ENCODE assay signal across 8 cellular contexts in genomic region chr11:66082936-66083698, GRCh38. TPM values are rescaled to one million over a fixed set of nuclear protein-coding genes. Genes with fewer than 3 reads are reported as not detected.
DNase-seq lines count a peak whose midpoint lies in the region; ATAC-seq and TF ChIP-seq lines count a peak whose summit lies in the region.

No MANE protein-coding gene starts in this region.

- no peak overlapping the region for H3K4me3 ChIP-seq in brain microvascular endothelial cell (ENCODE audit: low read depth, low read length)

- H3K27ac Mint-ChIP-seq in HFFc6 (peak overlapping the region; percentile 13; the same call in 1 of the 2 replicates), progenitor cell of endocrine pancreas (peak overlapping the region; percentile 3)
- H3K27ac Mint-ChIP-seq in activated T-helper 2 cell treated with anti-CD3 and anti-CD28 coated beads, Interferon-gamma antibody, Interleukin-2, Interleukin-4, amounts not matched to agents 10 μg/mL and 5 μg/mL and 100 μg/mL, durations not matched to agents 14 hours and 24 hours and 36 hours = no peak overlapping the region

- peak overlapping the region; percentile 11 for H3K27ac ChIP-seq in brain microvascular endothelial cell

- ATAC-seq in HG02623 (IDR thresholded peaks at IDR 0.05; ENCODE audit: unreplicated experiment) (no peak), GM21737 (IDR thresholded peaks at IDR 0.05; ENCODE audit: unreplicated experiment) (no peak)

- intact Hi-C loops in activated T-helper 2 cell treated with anti-CD3 and anti-CD28 coated beads, Interferon-gamma antibody, Interleukin-2, Interleukin-4, amounts not matched to agents 10 μg/mL and 5 μg/mL and 100 μg/mL, durations not matched to agents 14 hours and 24 hours and 36 hours (cut with micrococcal nuclease) = no loop called here

- no peak for TF ChIP-seq CTCF in HFFc6 (IDR thresholded peaks at IDR 0.05)
- TF ChIP-seq CTCF in brain microvascular endothelial cell (IDR thresholded peaks at IDR 0.05; ENCODE audit: low read depth, low read length, missing control alignments) = no peak
- no peak for TF ChIP-seq CTCF in progenitor cell of endocrine pancreas (IDR thresholded peaks at IDR 0.05; ENCODE audit: unreplicated experiment)

- H3K36me3 ChIP-seq in brain microvascular endothelial cell (replicated peaks) = no peaks in the 10 kb centered on the region

- H3K9me3 Mint-ChIP-seq in HFFc6 = no peaks in the 10 kb centered on the region
- no peaks in the 10 kb centered on the region for H3K9me3 Mint-ChIP-seq in progenitor cell of endocrine pancreas (ENCODE audit: low read depth)
- no peaks in the 10 kb centered on the region for H3K9me3 Mint-ChIP-seq in activated T-helper 2 cell treated with anti-CD3 and anti-CD28 coated beads, Interferon-gamma antibody, Interleukin-2, Interleukin-4, amounts not matched to agents 10 μg/mL and 5 μg/mL and 100 μg/mL, durations not matched to agents 14 hours and 24 hours and 36 hours

- H3K27me3 ChIP-seq in brain microvascular endothelial cell (replicated peaks) = no peaks in the 10 kb centered on the region

- H3K4me1 Mint-ChIP-seq in HFFc6 (ENCODE audit: low read depth) (peaks cover 72% of the 10 kb centered on the region), progenitor cell of endocrine pancreas (ENCODE audit: low read depth) (peaks cover 32% of the 10 kb centered on the region)
- peaks cover 58% of the 10 kb centered on the region for H3K4me1 Mint-ChIP-seq in activated T-helper 2 cell treated with anti-CD3 and anti-CD28 coated beads, Interferon-gamma antibody, Interleukin-2, Interleukin-4, amounts not matched to agents 10 μg/mL and 5 μg/mL and 100 μg/mL, durations not matched to agents 14 hours and 24 hours and 36 hours (ENCODE audit: low read depth)

- H3K27me3 Mint-ChIP-seq in HFFc6 (ENCODE audit: insufficient read depth) = no peaks in the 10 kb centered on the region; the same call in 1 of the 2 replicates
- H3K27me3 Mint-ChIP-seq in progenitor cell of endocrine pancreas = no peaks in the 10 kb centered on the region
- no peaks in the 10 kb centered on the region for H3K27me3 Mint-ChIP-seq in activated T-helper 2 cell treated with anti-CD3 and anti-CD28 coated beads, Interferon-gamma antibody, Interleukin-2, Interleukin-4, amounts not matched to agents 10 μg/mL and 5 μg/mL and 100 μg/mL, durations not matched to agents 14 hours and 24 hours and 36 hours (ENCODE audit: low read depth)

- in situ Hi-C loops in brain microvascular endothelial cell (cut with HindIII; ENCODE audit: low pct_ligation_motif_present, low sequenced_read_pairs) = no loop called here

- DNase-seq in HFFc6 (no peak), NCI-H446 (lab: John Stamatoyannopoulos, UW) (peak; percentile 43 to 69), brain microvascular endothelial cell (no peak), progenitor cell of endocrine pancreas (ENCODE audit: low spot score, unreplicated experiment) (no peak)
- no peak for DNase-seq in activated CD4-positive, CD25-positive, alpha-beta regulatory T cell treated with anti-CD3 and anti-CD28 coated beads, Interleukin-2, amount 50 U/mL, for 72 hours
- no peak for DNase-seq in activated T-helper 2 cell treated with anti-CD3 and anti-CD28 coated beads, Interferon-gamma antibody, Interleukin-2, Interleukin-4, amounts not matched to agents 10 μg/mL and 5 μg/mL and 100 μg/mL, durations not matched to agents 14 hours and 24 hours and 36 hours (ENCODE audit: low spot score)

- H3K4me3 Mint-ChIP-seq in HFFc6 (no peak overlapping the region), progenitor cell of endocrine pancreas (ENCODE audit: low read depth) (no peak overlapping the region)
- H3K4me3 Mint-ChIP-seq in activated T-helper 2 cell treated with anti-CD3 and anti-CD28 coated beads, Interferon-gamma antibody, Interleukin-2, Interleukin-4, amounts not matched to agents 10 μg/mL and 5 μg/mL and 100 μg/mL, durations not matched to agents 14 hours and 24 hours and 36 hours (ENCODE audit: low read depth) = no peak overlapping the region

- H3K36me3 Mint-ChIP-seq in HFFc6 (ENCODE audit: low read depth) (peaks cover 23% of the 10 kb centered on the region), progenitor cell of endocrine pancreas (ENCODE audit: insufficient read depth) (peaks cover 1% of the 10 kb centered on the region)
- peaks cover 24% of the 10 kb centered on the region for H3K36me3 Mint-ChIP-seq in activated T-helper 2 cell treated with anti-CD3 and anti-CD28 coated beads, Interferon-gamma antibody, Interleukin-2, Interleukin-4, amounts not matched to agents 10 μg/mL and 5 μg/mL and 100 μg/mL, durations not matched to agents 14 hours and 24 hours and 36 hours (ENCODE audit: low read depth)

RNA-seq across cellular contexts. Expression of gene PACS1, which starts 13.0 kb away (rescaled TPM):
- 100 to 1,000 TPM in 2 of 6 experiments, 10 to 100 TPM in 4; 82.8 to 114 (median 91.8) TPM for total RNA-seq in HFFc6 (2021; fragmentation: NEBNext Ultra II Directional; extraction: Animal tissue kit (Norgen Biotek cat#: 25700))
- total RNA-seq in progenitor cell of endocrine pancreas = 68.3 and 72.3 TPM in 2 replicates
- total RNA-seq in activated T-helper 2 cell treated with anti-CD3 and anti-CD28 coated beads, Interferon-gamma antibody, Interleukin-2, Interleukin-4, amounts not matched to agents 10 μg/mL and 5 μg/mL and 100 μg/mL, durations not matched to agents 14 hours and 24 hours and 36 hours = 75.6 and 83.7 TPM in 2 replicates

RNA-seq across cellular contexts. Expression of gene SF3B2, which starts 31.0 kb away (rescaled TPM):
- total RNA-seq in HFFc6 (2021; fragmentation: NEBNext Ultra II Directional; extraction: Animal tissue kit (Norgen Biotek cat#: 25700)) = 100 to 1,000 TPM; 199 to 240 (median 222) TPM
- 211 and 216 TPM in 2 replicates for total RNA-seq in progenitor cell of endocrine pancreas
- 252 and 268 TPM in 2 replicates for total RNA-seq in activated T-helper 2 cell treated with anti-CD3 and anti-CD28 coated beads, Interferon-gamma antibody, Interleukin-2, Interleukin-4, amounts not matched to agents 10 μg/mL and 5 μg/mL and 100 μg/mL, durations not matched to agents 14 hours and 24 hours and 36 hours

RNA-seq across cellular contexts. Expression of gene GAL3ST3, which starts 34.2 kb away (rescaled TPM):
- total RNA-seq in HFFc6 (2021; fragmentation: NEBNext Ultra II Directional; extraction: Animal tissue kit (Norgen Biotek cat#: 25700)) = under 1 TPM in 1 of 6 experiments, not detected in 5; 0.14 TPM
- total RNA-seq in progenitor cell of endocrine pancreas = 3.9 and 4.8 TPM in 2 replicates
- 0.18 TPM in 1 of 2 replicates, not detected in the other for total RNA-seq in activated T-helper 2 cell treated with anti-CD3 and anti-CD28 coated beads, Interferon-gamma antibody, Interleukin-2, Interleukin-4, amounts not matched to agents 10 μg/mL and 5 μg/mL and 100 μg/mL, durations not matched to agents 14 hours and 24 hours and 36 hours

RNA-seq across cellular contexts. Expression of gene CATSPER1, which starts 56.8 kb away (rescaled TPM):
- total RNA-seq in HFFc6 (2021; fragmentation: NEBNext Ultra II Directional; extraction: Animal tissue kit (Norgen Biotek cat#: 25700)) = 1 to 10 TPM; 2.1 to 3.8 (median 2.7) TPM
- total RNA-seq in progenitor cell of endocrine pancreas = not detected in 2 replicates
- total RNA-seq in activated T-helper 2 cell treated with anti-CD3 and anti-CD28 coated beads, Interferon-gamma antibody, Interleukin-2, Interleukin-4, amounts not matched to agents 10 μg/mL and 5 μg/mL and 100 μg/mL, durations not matched to agents 14 hours and 24 hours and 36 hours = 0.46 and 0.78 TPM in 2 replicates

Comparison
In these comparisons a context has a peak if more than half of its experiments do, and no peak if none do; other contexts are left out.
1. DNase-seq: peak in NCI-H446 (2 of 2); none in HFFc6 (single experiment), brain microvascular endothelial cell (single experiment), progenitor cell of endocrine pancreas (single experiment), activated CD4-positive, CD25-positive, alpha-beta regulatory T cell treated with anti-CD3 and anti-CD28 coated beads, Interleukin-2, amount 50 U/mL, for 72 hours (single experiment) and activated T-helper 2 cell treated with anti-CD3 and anti-CD28 coated beads, Interferon-gamma antibody, Interleukin-2, Interleukin-4, amounts not matched to agents 10 μg/mL and 5 μg/mL and 100 μg/mL, durations not matched to agents 14 hours and 24 hours and 36 hours (single experiment).